ENCODE assay signal across 11 cellular contexts in genomic region chr13:70938462-70938861, GRCh38.
"Had no signal": no experiment of that assay in that cellular context is flagged by ENCODE, and none has a peak within 500 bp of the region (broad histone marks: within the 10 kb centered on the region; RNA-seq: fewer than 3 reads in every experiment).

No MANE protein-coding gene starts in this region.

- H3K4me1 ChIP-seq: HAP-1 had no signal

- H2AFZ ChIP-seq: GM23248, GM23338 had no signal

- FAIRE-seq: H1, H54 had no signal

- ATAC-seq: GM23338, HCT116 had no signal

- H3K4me3 ChIP-seq: GM23248, GM23338, HAP-1 had no signal

- DNase-seq: GM23248, GOT3, H7, H9, HCEC 1CT, HFFc6 had no signal

- H3K9ac ChIP-seq: GM23248 had no signal

- H3K9me3 ChIP-seq: HAP-1 had no signal

- H3K36me3 ChIP-seq: HAP-1 had no signal

- H3K27ac ChIP-seq: GM23248 had no signal

- H3K4me2 ChIP-seq: GM23338 had no signal
